ENCODE assay signal across 7 cellular contexts in genomic region chrX:146994163-146994562, GRCh38.
"Had no signal": no experiment of that assay in that cellular context is flagged by ENCODE, and none has a peak within 500 bp of the region (broad histone marks: within the 10 kb centered on the region; RNA-seq: fewer than 3 reads in every experiment).

No MANE protein-coding gene starts in this region.

- DNase-seq: GDM1, GF-D8 had no signal

- FAIRE-seq: G401.6, GM12891, GM12892, GM18507, GM19239 had no signal
